1 cellular context compared by ENCODE assay signal in genomic region chr2:216498418-216499413, GRCh38.
TF ChIP-seq lines count a peak whose summit lies in the region.

Gene RPL37A (plus strand): TSS chr2:216498844. CDS start chr2:216498875, 31 bp downstream.

TF ChIP-seq in K562, 482 proteins besides CTCF, POLR2A, EP300 and RAD21 (continued from another document and continues in another):
- TF ChIP-seq, protein P1, sequence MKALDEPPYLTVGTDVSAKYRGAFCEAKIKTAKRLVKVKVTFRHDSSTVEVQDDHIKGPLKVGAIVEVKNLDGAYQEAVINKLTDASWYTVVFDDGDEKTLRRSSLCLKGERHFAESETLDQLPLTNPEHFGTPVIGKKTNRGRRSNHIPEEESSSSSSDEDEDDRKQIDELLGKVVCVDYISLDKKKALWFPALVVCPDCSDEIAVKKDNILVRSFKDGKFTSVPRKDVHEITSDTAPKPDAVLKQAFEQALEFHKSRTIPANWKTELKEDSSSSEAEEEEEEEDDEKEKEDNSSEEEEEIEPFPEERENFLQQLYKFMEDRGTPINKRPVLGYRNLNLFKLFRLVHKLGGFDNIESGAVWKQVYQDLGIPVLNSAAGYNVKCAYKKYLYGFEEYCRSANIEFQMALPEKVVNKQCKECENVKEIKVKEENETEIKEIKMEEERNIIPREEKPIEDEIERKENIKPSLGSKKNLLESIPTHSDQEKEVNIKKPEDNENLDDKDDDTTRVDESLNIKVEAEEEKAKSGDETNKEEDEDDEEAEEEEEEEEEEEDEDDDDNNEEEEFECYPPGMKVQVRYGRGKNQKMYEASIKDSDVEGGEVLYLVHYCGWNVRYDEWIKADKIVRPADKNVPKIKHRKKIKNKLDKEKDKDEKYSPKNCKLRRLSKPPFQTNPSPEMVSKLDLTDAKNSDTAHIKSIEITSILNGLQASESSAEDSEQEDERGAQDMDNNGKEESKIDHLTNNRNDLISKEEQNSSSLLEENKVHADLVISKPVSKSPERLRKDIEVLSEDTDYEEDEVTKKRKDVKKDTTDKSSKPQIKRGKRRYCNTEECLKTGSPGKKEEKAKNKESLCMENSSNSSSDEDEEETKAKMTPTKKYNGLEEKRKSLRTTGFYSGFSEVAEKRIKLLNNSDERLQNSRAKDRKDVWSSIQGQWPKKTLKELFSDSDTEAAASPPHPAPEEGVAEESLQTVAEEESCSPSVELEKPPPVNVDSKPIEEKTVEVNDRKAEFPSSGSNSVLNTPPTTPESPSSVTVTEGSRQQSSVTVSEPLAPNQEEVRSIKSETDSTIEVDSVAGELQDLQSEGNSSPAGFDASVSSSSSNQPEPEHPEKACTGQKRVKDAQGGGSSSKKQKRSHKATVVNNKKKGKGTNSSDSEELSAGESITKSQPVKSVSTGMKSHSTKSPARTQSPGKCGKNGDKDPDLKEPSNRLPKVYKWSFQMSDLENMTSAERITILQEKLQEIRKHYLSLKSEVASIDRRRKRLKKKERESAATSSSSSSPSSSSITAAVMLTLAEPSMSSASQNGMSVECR (CRISPR knock-in tag; IDR thresholded peaks at IDR 0.05): peak; percentile 74
- TF ChIP-seq SNAPC5 (CRISPR knock-in tag; IDR thresholded peaks at IDR 0.05) (no peak), ELK1 (CRISPR knock-in tag; IDR thresholded peaks at IDR 0.05) (no peak), ZNF696 (CRISPR knock-in tag; conservative IDR thresholded peaks at IDR 0.05) (no peak), GTF2E2 (tag; IDR thresholded peaks at IDR 0.05) (peak; percentile 91), PHF20 (IDR thresholded peaks at IDR 0.05; ENCODE audit: partially characterized antibody) (peak; percentile 95), ATF7 (IDR thresholded peaks at IDR 0.05) (peak; percentile 52), SRF (CRISPR knock-in tag; IDR thresholded peaks at IDR 0.05) (peak in 1 of 2 experiments; percentile 32; a peak in 1 of 4 replicates), NR2C1 (IDR thresholded peaks at IDR 0.05) (0 out of 2 replicates have a peak, but pooled peaks have one; percentile 3), NR2C1 (tag; IDR thresholded peaks at IDR 0.05) (0 out of 2 replicates have a peak, but pooled peaks have one; percentile 22), ZNF253 (CRISPR knock-in tag; conservative IDR thresholded peaks at IDR 0.05) (no peak), NELFE (IDR thresholded peaks at IDR 0.05; ENCODE audit: insufficient read depth, insufficient read length) (no peak), PML (IDR thresholded peaks at IDR 0.05; ENCODE audit: low read length) (peak; percentile 93), SNIP1 (IDR thresholded peaks at IDR 0.05; ENCODE audit: low read depth) (peak; percentile 81; the same call in 1 of the 2 replicates), RBBP5 (IDR thresholded peaks at IDR 0.05; ENCODE audit: borderline replicate concordance, insufficient read depth, low read length, poor library complexity, severe bottlenecking) (peak; percentile 99), NFIX (CRISPR knock-in tag; IDR thresholded peaks at IDR 0.05; ENCODE audit: low read depth) (no peak), ZNF395 (CRISPR knock-in tag; IDR thresholded peaks at IDR 0.05) (0 out of 2 replicates have a peak, but pooled peaks have one; percentile 45), KAT8 (IDR thresholded peaks at IDR 0.05; ENCODE audit: low read depth) (no peak), ZNF77 (CRISPR knock-in tag; IDR thresholded peaks at IDR 0.05) (no peak), MEF2A (IDR thresholded peaks at IDR 0.05; ENCODE audit: control insufficient read depth, low read depth, low read length) (no peak), TAL1 (IDR thresholded peaks at IDR 0.05) (no peak), NEUROD1 (IDR thresholded peaks at IDR 0.05; ENCODE audit: borderline replicate concordance, low read depth, low read length, partially characterized antibody) (no peak), ETV1 (tag; conservative IDR thresholded peaks at IDR 0.05; ENCODE audit: low read depth) (peak; percentile 81), ZBTB7A (IDR thresholded peaks at IDR 0.05; ENCODE audit: borderline replicate concordance, control insufficient read depth, low read depth, low read length) (peak; percentile 20; the same call in 1 of the 2 replicates), ZNF3 (CRISPR knock-in tag; IDR thresholded peaks at IDR 0.05) (no peak), CREM (IDR thresholded peaks at IDR 0.05; ENCODE audit: low read depth) (peak; percentile 78), SMARCE1 (IDR thresholded peaks at IDR 0.05) (no peak), ZNF140 (CRISPR knock-in tag; IDR thresholded peaks at IDR 0.05) (no peak), SUPT5H (IDR thresholded peaks at IDR 0.05) (peak; percentile 99), GTF2A2 (tag; IDR thresholded peaks at IDR 0.05) (peak; percentile 81), ZNF316 (IDR thresholded peaks at IDR 0.05) (no peak; the same call in 1 of the 2 replicates), PHTF2 (CRISPR knock-in tag; IDR thresholded peaks at IDR 0.05) (no peak), KLF6 (CRISPR knock-in tag; IDR thresholded peaks at IDR 0.05; ENCODE audit: borderline replicate concordance) (peak; percentile 35; the same call in 1 of the 2 replicates), ZNF232 (CRISPR knock-in tag; IDR thresholded peaks at IDR 0.05) (no peak), ELF1 (tag; IDR thresholded peaks at IDR 0.05) (peak; percentile 73), SETDB1 (IDR thresholded peaks at IDR 0.05; ENCODE audit: low read length) (peak; percentile 52), MECOM (CRISPR knock-in tag; IDR thresholded peaks at IDR 0.05) (no peak), CREB5 (CRISPR knock-in tag; IDR thresholded peaks at IDR 0.05) (no peak), CBFB (CRISPR knock-in tag; IDR thresholded peaks at IDR 0.05) (no peak), RUNX1 (IDR thresholded peaks at IDR 0.05; ENCODE audit: low read depth) (no peak)
- TF ChIP-seq, protein P2, sequence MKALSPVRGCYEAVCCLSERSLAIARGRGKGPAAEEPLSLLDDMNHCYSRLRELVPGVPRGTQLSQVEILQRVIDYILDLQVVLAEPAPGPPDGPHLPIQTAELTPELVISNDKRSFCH (CRISPR knock-in tag; IDR thresholded peaks at IDR 0.05): no peak
- TF ChIP-seq, protein P2 (tag; IDR thresholded peaks at IDR 0.05): no peak
- TF ChIP-seq, protein P3, sequence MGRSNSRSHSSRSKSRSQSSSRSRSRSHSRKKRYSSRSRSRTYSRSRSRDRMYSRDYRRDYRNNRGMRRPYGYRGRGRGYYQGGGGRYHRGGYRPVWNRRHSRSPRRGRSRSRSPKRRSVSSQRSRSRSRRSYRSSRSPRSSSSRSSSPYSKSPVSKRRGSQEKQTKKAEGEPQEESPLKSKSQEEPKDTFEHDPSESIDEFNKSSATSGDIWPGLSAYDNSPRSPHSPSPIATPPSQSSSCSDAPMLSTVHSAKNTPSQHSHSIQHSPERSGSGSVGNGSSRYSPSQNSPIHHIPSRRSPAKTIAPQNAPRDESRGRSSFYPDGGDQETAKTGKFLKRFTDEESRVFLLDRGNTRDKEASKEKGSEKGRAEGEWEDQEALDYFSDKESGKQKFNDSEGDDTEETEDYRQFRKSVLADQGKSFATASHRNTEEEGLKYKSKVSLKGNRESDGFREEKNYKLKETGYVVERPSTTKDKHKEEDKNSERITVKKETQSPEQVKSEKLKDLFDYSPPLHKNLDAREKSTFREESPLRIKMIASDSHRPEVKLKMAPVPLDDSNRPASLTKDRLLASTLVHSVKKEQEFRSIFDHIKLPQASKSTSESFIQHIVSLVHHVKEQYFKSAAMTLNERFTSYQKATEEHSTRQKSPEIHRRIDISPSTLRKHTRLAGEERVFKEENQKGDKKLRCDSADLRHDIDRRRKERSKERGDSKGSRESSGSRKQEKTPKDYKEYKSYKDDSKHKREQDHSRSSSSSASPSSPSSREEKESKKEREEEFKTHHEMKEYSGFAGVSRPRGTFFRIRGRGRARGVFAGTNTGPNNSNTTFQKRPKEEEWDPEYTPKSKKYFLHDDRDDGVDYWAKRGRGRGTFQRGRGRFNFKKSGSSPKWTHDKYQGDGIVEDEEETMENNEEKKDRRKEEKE (IDR thresholded peaks at IDR 0.05; ENCODE audit: borderline replicate concordance in 1 of 2, control insufficient read depth in 1 of 2, low read depth in 2 of 2, low read length in 1 of 2): no peak
- TF ChIP-seq, protein P4, sequence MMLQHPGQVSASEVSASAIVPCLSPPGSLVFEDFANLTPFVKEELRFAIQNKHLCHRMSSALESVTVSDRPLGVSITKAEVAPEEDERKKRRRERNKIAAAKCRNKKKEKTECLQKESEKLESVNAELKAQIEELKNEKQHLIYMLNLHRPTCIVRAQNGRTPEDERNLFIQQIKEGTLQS (IDR thresholded peaks at IDR 0.05): no peak
- TF ChIP-seq, protein P4 (CRISPR knock-in tag; conservative IDR thresholded peaks at IDR 0.05): peak; percentile 35; the same call in 1 of the 2 replicates
- TF ChIP-seq, protein P5, sequence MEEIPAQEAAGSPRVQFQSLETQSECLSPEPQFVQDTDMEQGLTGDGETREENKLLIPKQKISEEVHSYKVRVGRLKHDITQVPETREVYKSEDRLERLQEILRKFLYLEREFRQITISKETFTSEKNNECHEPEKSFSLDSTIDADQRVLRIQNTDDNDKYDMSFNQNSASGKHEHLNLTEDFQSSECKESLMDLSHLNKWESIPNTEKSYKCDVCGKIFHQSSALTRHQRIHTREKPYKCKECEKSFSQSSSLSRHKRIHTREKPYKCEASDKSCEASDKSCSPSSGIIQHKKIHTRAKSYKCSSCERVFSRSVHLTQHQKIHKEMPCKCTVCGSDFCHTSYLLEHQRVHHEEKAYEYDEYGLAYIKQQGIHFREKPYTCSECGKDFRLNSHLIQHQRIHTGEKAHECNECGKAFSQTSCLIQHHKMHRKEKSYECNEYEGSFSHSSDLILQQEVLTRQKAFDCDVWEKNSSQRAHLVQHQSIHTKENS (CRISPR knock-in tag; IDR thresholded peaks at IDR 0.05): no peak
- TF ChIP-seq, protein P6, sequence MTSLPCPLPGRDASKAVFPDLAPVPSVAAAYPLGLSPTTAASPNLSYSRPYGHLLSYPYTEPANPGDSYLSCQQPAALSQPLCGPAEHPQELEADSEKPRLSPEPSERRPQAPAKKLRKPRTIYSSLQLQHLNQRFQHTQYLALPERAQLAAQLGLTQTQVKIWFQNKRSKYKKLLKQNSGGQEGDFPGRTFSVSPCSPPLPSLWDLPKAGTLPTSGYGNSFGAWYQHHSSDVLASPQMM (CRISPR knock-in tag; IDR thresholded peaks at IDR 0.05): no peak
- TF ChIP-seq, protein P7, sequence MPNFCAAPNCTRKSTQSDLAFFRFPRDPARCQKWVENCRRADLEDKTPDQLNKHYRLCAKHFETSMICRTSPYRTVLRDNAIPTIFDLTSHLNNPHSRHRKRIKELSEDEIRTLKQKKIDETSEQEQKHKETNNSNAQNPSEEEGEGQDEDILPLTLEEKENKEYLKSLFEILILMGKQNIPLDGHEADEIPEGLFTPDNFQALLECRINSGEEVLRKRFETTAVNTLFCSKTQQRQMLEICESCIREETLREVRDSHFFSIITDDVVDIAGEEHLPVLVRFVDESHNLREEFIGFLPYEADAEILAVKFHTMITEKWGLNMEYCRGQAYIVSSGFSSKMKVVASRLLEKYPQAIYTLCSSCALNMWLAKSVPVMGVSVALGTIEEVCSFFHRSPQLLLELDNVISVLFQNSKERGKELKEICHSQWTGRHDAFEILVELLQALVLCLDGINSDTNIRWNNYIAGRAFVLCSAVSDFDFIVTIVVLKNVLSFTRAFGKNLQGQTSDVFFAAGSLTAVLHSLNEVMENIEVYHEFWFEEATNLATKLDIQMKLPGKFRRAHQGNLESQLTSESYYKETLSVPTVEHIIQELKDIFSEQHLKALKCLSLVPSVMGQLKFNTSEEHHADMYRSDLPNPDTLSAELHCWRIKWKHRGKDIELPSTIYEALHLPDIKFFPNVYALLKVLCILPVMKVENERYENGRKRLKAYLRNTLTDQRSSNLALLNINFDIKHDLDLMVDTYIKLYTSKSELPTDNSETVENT (CRISPR knock-in tag; IDR thresholded peaks at IDR 0.05): peak; percentile 94
- TF ChIP-seq, protein P8, sequence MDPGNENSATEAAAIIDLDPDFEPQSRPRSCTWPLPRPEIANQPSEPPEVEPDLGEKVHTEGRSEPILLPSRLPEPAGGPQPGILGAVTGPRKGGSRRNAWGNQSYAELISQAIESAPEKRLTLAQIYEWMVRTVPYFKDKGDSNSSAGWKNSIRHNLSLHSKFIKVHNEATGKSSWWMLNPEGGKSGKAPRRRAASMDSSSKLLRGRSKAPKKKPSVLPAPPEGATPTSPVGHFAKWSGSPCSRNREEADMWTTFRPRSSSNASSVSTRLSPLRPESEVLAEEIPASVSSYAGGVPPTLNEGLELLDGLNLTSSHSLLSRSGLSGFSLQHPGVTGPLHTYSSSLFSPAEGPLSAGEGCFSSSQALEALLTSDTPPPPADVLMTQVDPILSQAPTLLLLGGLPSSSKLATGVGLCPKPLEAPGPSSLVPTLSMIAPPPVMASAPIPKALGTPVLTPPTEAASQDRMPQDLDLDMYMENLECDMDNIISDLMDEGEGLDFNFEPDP (CRISPR knock-in tag; IDR thresholded peaks at IDR 0.05): no peak
